In genomic region chr12:95213119-95213518, GRCh38 we compare ENCODE assay signal across 30 cellular contexts. TPM values are rescaled to one million over a fixed set of nuclear protein-coding genes. Genes with fewer than 3 reads are reported as not detected.
DNase-seq lines count a peak whose midpoint lies in the region; ATAC-seq, FAIRE-seq and TF ChIP-seq lines count a peak whose summit lies in the region.
"Had no signal": no experiment of that assay in that cellular context is flagged by ENCODE, and none has a peak within 500 bp of the region (broad histone marks: within the 10 kb centered on the region; RNA-seq: fewer than 3 reads in every experiment).

No MANE protein-coding gene starts in this region.

- dilution Hi-C loops in endothelial cell of umbilical vein (cut with MboI; ENCODE audit: extremely low pct_ligation_motif_present, low sequenced_read_pairs): loop anchor here (25.0 kb wide), 1 partner anchor 101 kb away; no protein-coding TSS in a partner anchor

- in situ Hi-C loops in brain microvascular endothelial cell (cut with HindIII; ENCODE audit: low pct_ligation_motif_present, low sequenced_read_pairs): no loop called here

- no peak overlapping the region for H2AFZ ChIP-seq in endothelial cell of umbilical vein (ENCODE audit: low read depth, low read length)

- no peak overlapping the region for H3K9ac ChIP-seq in endothelial cell of umbilical vein (replicated peaks; ENCODE audit: extremely low read depth, insufficient read depth, low read length)
- H3K9ac ChIP-seq: BLaER1 treated with 17β-estradiol and CSF1 and Interleukin-3, amounts not matched to agents 10 nM and 100 nM had no signal

- CTCF ChIA-PET in endothelial cell of umbilical vein (lab: Charles Lee): interaction anchor here (1.0 to 5.9 kb wide), 8 partner anchors 9 to 321 kb away, joined by 3 to 91 read pairs (median 4); no protein-coding TSS in a partner anchor

- no TSS peak for BruUV-seq in endothelial cell of umbilical vein (replicated peaks; lab: Mats Ljungman, UMichigan)

- no peak for FAIRE-seq in endothelial cell of umbilical vein (lab: Jason Lieb, UNC)
- FAIRE-seq: GM12878, HepG2 had no signal

- no peak overlapping the region for H3K4me3 Mint-ChIP-seq in progenitor cell of endocrine pancreas (ENCODE audit: low read depth)
- H3K4me3 Mint-ChIP-seq: activated naive CD4-positive, alpha-beta T cell treated with anti-CD3 and anti-CD28 coated beads, Interleukin-2, amount 50 U/mL, for 24 hours; effector memory CD8-positive, alpha-beta T cell; immature natural killer cell; naive B cell; stimulated activated naive CD8-positive, alpha-beta T cell treated with anti-CD3 and anti-CD28 coated beads, Interleukin-15, Interleukin-2, amounts not matched to agents 100 ng/mL and 50 ng/mL, for 24 hours; T-cell had no signal

- POLR2A ChIA-PET in endothelial cell of umbilical vein (lab: Charles Lee): interaction anchor here (1.0 kb wide), 1 partner anchor 42 kb away, joined by 3 read pairs; no protein-coding TSS in a partner anchor

- no peaks in the 10 kb centered on the region for H3K9me1 ChIP-seq in endothelial cell of umbilical vein (replicated peaks; ENCODE audit: control insufficient read depth, extremely low read depth, insufficient read depth, low read length)

- H3K27me3 ChIP-seq in GM06990 (replicated peaks; ENCODE audit: control insufficient read depth, insufficient read depth, low read length) (no peaks in the 10 kb centered on the region), SJSA1 (replicated peaks) (no peaks in the 10 kb centered on the region), endothelial cell of umbilical vein (ENCODE audit: control insufficient read depth in 2 of 2, insufficient read depth in 2 of 2, low read length in 2 of 2) (no peaks in the 10 kb centered on the region), brain microvascular endothelial cell (replicated peaks) (no peaks in the 10 kb centered on the region)
- H3K27me3 ChIP-seq: BLaER1 treated with 17β-estradiol and CSF1 and Interleukin-3, amounts not matched to agents 10 nM and 100 nM; cardiac muscle cell; gastrocnemius medialis; Peyer's patch had no signal

- TF ChIP-seq POLR2A in endothelial cell of umbilical vein (IDR thresholded peaks at IDR 0.05; ENCODE audit: low read depth, low read length): no peak

- H3K4me1 ChIP-seq in SJSA1 (replicated peaks) (peaks cover 18% of the 10 kb centered on the region; the same call in 1 of the 2 replicates), endothelial cell of umbilical vein (ENCODE audit: control insufficient read depth, extremely low read depth, insufficient read depth, low read length) (peaks cover 34% of the 10 kb centered on the region)
- H3K4me1 ChIP-seq: Peyer's patch had no signal

- H3K9me3 ChIP-seq in SJSA1 (replicated peaks) (no peaks in the 10 kb centered on the region), endothelial cell of umbilical vein (replicated peaks; ENCODE audit: control insufficient read depth, insufficient read depth, low read length) (no peaks in the 10 kb centered on the region)
- H3K9me3 ChIP-seq: BLaER1 treated with 17β-estradiol and CSF1 and Interleukin-3, amounts not matched to agents 10 nM and 100 nM; gastrocnemius medialis; neutrophil; Peyer's patch had no signal

- peak overlapping the region; percentile 76 for H3K4me2 ChIP-seq in endothelial cell of umbilical vein (ENCODE audit: insufficient read depth, low read length)

- intact Hi-C loops in endothelial cell of umbilical vein (cut with micrococcal nuclease): loop anchor here (10.0 kb wide), 1 partner anchor 498 kb away; no protein-coding TSS in a partner anchor

- peaks cover 43% of the 10 kb centered on the region for H3K79me2 ChIP-seq in endothelial cell of umbilical vein (ENCODE audit: control insufficient read depth, insufficient read depth, low read length)

- H4K20me1 ChIP-seq in endothelial cell of umbilical vein (replicated peaks; ENCODE audit: control insufficient read depth, extremely low read depth, insufficient read depth, low read length): no peaks in the 10 kb centered on the region

- peaks cover 14% of the 10 kb centered on the region for H3K36me3 Mint-ChIP-seq in progenitor cell of endocrine pancreas (ENCODE audit: insufficient read depth)
- H3K36me3 Mint-ChIP-seq: activated naive CD4-positive, alpha-beta T cell treated with anti-CD3 and anti-CD28 coated beads, Interleukin-2, amount 50 U/mL, for 24 hours; immature natural killer cell; T-cell had no signal

- DNase-seq in GM06990 (ENCODE audit: extremely low read depth, insufficient read length): no peak
- DNase-seq in SJSA1 (ENCODE audit: low read depth in 1 of 2, low spot score in 2 of 2): no peak
- DNase-seq in endothelial cell of umbilical vein (ENCODE audit: low read depth, low spot score): no peak
- no peak for DNase-seq in progenitor cell of endocrine pancreas (ENCODE audit: low spot score, unreplicated experiment)
- no peak for DNase-seq in AG08395 (ENCODE audit: low spot score)
- no peak for DNase-seq in brain microvascular endothelial cell
- DNase-seq in T-helper 2 cell: no peak
- DNase-seq: activated CD4-positive, alpha-beta T cell treated with anti-CD3 and anti-CD28 coated beads, Interleukin-2, amount 50 U/mL, for 4 hours; activated CD4-positive, CD25-positive, alpha-beta regulatory T cell; amygdala; DMS79 treated with DMSO at 0.1 percent for 48 hours; effector memory CD8-positive, alpha-beta T cell; gastrocnemius medialis; hippocampal formation; immature natural killer cell; Kasumi-1; naive B cell; NCI-H526; Peyer's patch; SIG-M5; T-cell had no signal

- H3K36me3 ChIP-seq in GM06990 (ENCODE audit: control insufficient read depth, insufficient read depth, low read length) (no peaks in the 10 kb centered on the region), SJSA1 (peaks cover 3% of the 10 kb centered on the region), endothelial cell of umbilical vein (ENCODE audit: control insufficient read depth in 2 of 2, extremely low read depth in 1 of 2, insufficient read depth in 2 of 2, low read length in 2 of 2) (no peaks in the 10 kb centered on the region), brain microvascular endothelial cell (replicated peaks) (no peaks in the 10 kb centered on the region)
- H3K36me3 ChIP-seq: gastrocnemius medialis, neutrophil had no signal

- H3K27ac Mint-ChIP-seq in progenitor cell of endocrine pancreas: peak overlapping the region; percentile 85
- H3K27ac Mint-ChIP-seq: activated naive CD4-positive, alpha-beta T cell treated with anti-CD3 and anti-CD28 coated beads, Interleukin-2, amount 50 U/mL, for 24 hours; effector memory CD8-positive, alpha-beta T cell; immature natural killer cell; naive B cell; stimulated activated naive CD8-positive, alpha-beta T cell treated with anti-CD3 and anti-CD28 coated beads, Interleukin-15, Interleukin-2, amounts not matched to agents 100 ng/mL and 50 ng/mL, for 24 hours; T-cell had no signal

- TF ChIP-seq CTCF in GM06990 (IDR thresholded peaks at IDR 0.05; ENCODE audit: insufficient read depth, low read length, poor library complexity, severe bottlenecking) (no peak), endothelial cell of umbilical vein (IDR thresholded peaks at IDR 0.05; ENCODE audit: extremely low read depth in 1 of 2, insufficient read depth in 1 of 2, low read depth in 1 of 2, low read length in 2 of 2) (no peak), progenitor cell of endocrine pancreas (IDR thresholded peaks at IDR 0.05; ENCODE audit: unreplicated experiment) (no peak), brain microvascular endothelial cell (IDR thresholded peaks at IDR 0.05; ENCODE audit: low read depth, low read length, missing control alignments) (no peak)

- H3K27ac ChIP-seq in SJSA1 (peak overlapping the region; percentile 15), endothelial cell of umbilical vein (ENCODE audit: insufficient read depth, low read depth, low read length) (peak overlapping the region; percentile 12), brain microvascular endothelial cell (no peak overlapping the region)
- H3K27ac ChIP-seq: BLaER1 treated with 17β-estradiol and CSF1 and Interleukin-3, amounts not matched to agents 10 nM and 100 nM; coronary artery; gastrocnemius medialis; neutrophil; Peyer's patch had no signal

- ATAC-seq in HG03045 (IDR thresholded peaks at IDR 0.05; ENCODE audit: unreplicated experiment): no peak
- ATAC-seq: effector memory CD8-positive, alpha-beta T cell; gastrocnemius medialis; GM12878; HepG2; T-cell had no signal

- H3K9me3 Mint-ChIP-seq in progenitor cell of endocrine pancreas (ENCODE audit: low read depth): no peaks in the 10 kb centered on the region
- H3K9me3 Mint-ChIP-seq: activated naive CD4-positive, alpha-beta T cell treated with anti-CD3 and anti-CD28 coated beads, Interleukin-2, amount 50 U/mL, for 24 hours; effector memory CD8-positive, alpha-beta T cell; immature natural killer cell; naive B cell; stimulated activated naive CD8-positive, alpha-beta T cell treated with anti-CD3 and anti-CD28 coated beads, Interleukin-15, Interleukin-2, amounts not matched to agents 100 ng/mL and 50 ng/mL, for 24 hours; T-cell had no signal

- peaks cover 20% of the 10 kb centered on the region for H3K4me1 Mint-ChIP-seq in progenitor cell of endocrine pancreas (ENCODE audit: low read depth)

- no peaks in the 10 kb centered on the region for H3K27me3 Mint-ChIP-seq in progenitor cell of endocrine pancreas
- H3K27me3 Mint-ChIP-seq: activated naive CD4-positive, alpha-beta T cell treated with anti-CD3 and anti-CD28 coated beads, Interleukin-2, amount 50 U/mL, for 24 hours had no signal

- H3K4me3 ChIP-seq in GM06990 (replicated peaks; ENCODE audit: low read depth, low read length) (peak overlapping the region; percentile 50), SJSA1 (no peak overlapping the region), endothelial cell of umbilical vein (replicated peaks in 1 of 3; ENCODE audit: insufficient read depth in 1 of 3, low read depth in 1 of 3, low read length in 3 of 3) (no peak overlapping the region), brain microvascular endothelial cell (ENCODE audit: low read depth, low read length) (no peak overlapping the region)
- H3K4me3 ChIP-seq: BLaER1 treated with 17β-estradiol and CSF1 and Interleukin-3, amounts not matched to agents 10 nM and 100 nM; cardiac muscle cell; coronary artery; gastrocnemius medialis; GM12878; Peyer's patch had no signal

RNA-seq across cellular contexts. Expression of gene FGD6, which starts 4.1 kb away (rescaled TPM):
- 8.2 and 8.5 TPM in 2 replicates for total RNA-seq in SJSA1 (2014; rRNA removed; shearing (Covaris generic))
- 14.0 and 17.8 TPM in 2 replicates for total RNA-seq in endothelial cell of umbilical vein
- 5.7 and 5.9 TPM in 2 replicates for polyA plus RNA-seq in endothelial cell of umbilical vein
- 3.4 and 4.0 TPM in 2 replicates for polyA plus RNA-seq in endothelial cell of umbilical vein (2011; cell fraction: cytosol; rRNA removed)
- 20.7 and 24.2 TPM in 2 replicates for polyA plus RNA-seq in endothelial cell of umbilical vein (2011; cell fraction: nucleus; rRNA removed)
- polyA plus RNA-seq in endothelial cell of umbilical vein (2012): 10.1 and 10.8 TPM in 2 replicates
- polyA minus RNA-seq in endothelial cell of umbilical vein: 12.2 and 12.3 TPM in 2 replicates
- 9.4 TPM for polyA minus RNA-seq in endothelial cell of umbilical vein (2011; cell fraction: cytosol; rRNA and poly(A)+ RNA removed)
- 27.2 and 36.2 TPM in 2 replicates for polyA minus RNA-seq in endothelial cell of umbilical vein (2011; cell fraction: nucleus; rRNA and poly(A)+ RNA removed)
- total RNA-seq in progenitor cell of endocrine pancreas: 62.7 and 68.2 TPM in 2 replicates

RNA-seq across cellular contexts. Expression of gene VEZT, which starts 4.5 kb away (rescaled TPM):
- 73.2 and 80.4 TPM in 2 replicates for total RNA-seq in SJSA1 (2014; rRNA removed; shearing (Covaris generic))
- total RNA-seq in endothelial cell of umbilical vein (85.2 and 91.3 TPM in 2 replicates), progenitor cell of endocrine pancreas (126 and 132 TPM in 2 replicates)
- 53.3 and 57.8 TPM in 2 replicates for polyA plus RNA-seq in endothelial cell of umbilical vein
- polyA plus RNA-seq in endothelial cell of umbilical vein (2011; cell fraction: cytosol; rRNA removed): 77.4 and 78.5 TPM in 2 replicates
- polyA plus RNA-seq in endothelial cell of umbilical vein (2011; cell fraction: nucleus; rRNA removed): 97.8 and 107 TPM in 2 replicates
- 92.8 and 105 TPM in 2 replicates for polyA plus RNA-seq in endothelial cell of umbilical vein (2012)
- polyA minus RNA-seq in endothelial cell of umbilical vein: 141 and 142 TPM in 2 replicates
- 22.4 TPM for polyA minus RNA-seq in endothelial cell of umbilical vein (2011; cell fraction: cytosol; rRNA and poly(A)+ RNA removed)
- 157 and 235 TPM in 2 replicates for polyA minus RNA-seq in endothelial cell of umbilical vein (2011; cell fraction: nucleus; rRNA and poly(A)+ RNA removed)
